ENCODE assay signal across 12 cellular contexts in genomic region chr4:114146947-114147618, GRCh38.
DNase-seq lines count a peak whose midpoint lies in the region; ATAC-seq and TF ChIP-seq lines count a peak whose summit lies in the region.
"Had no signal": no experiment of that assay in that cellular context is flagged by ENCODE, and none has a peak within 500 bp of the region (broad histone marks: within the 10 kb centered on the region; RNA-seq: fewer than 3 reads in every experiment).

No MANE protein-coding gene starts in this region.

- no peaks in the 10 kb centered on the region for H3K36me3 ChIP-seq in SK-N-SH (replicated peaks in 1 of 2; ENCODE audit: control insufficient read depth in 1 of 2, insufficient read depth in 2 of 2, low read length in 1 of 2)
- H3K36me3 ChIP-seq: cardiac muscle cell had no signal

- peak overlapping the region; percentile 88 for H3K27ac Mint-ChIP-seq in activated CD8-positive, alpha-beta T cell treated with anti-CD3 and anti-CD28 coated beads, Interleukin-2, amount 10 ng/mL, durations not matched to agents 7 days and 5 days
- H3K27ac Mint-ChIP-seq in natural killer cell treated with Interleukin-12 subunit alpha and Interleukin-12 subunit beta and Interleukin-15 and Interleukin-18, amount 100 ng/mL, for 72 hours: peak overlapping the region in 1 of 2 donors; percentile 22

- ATAC-seq in SK-N-SH treated with all-trans-retinoic acid at 6 μM for 48 hours: no peak
- peak; percentile 74 for ATAC-seq in activated CD8-positive, alpha-beta T cell treated with anti-CD3 and anti-CD28 coated beads, Interleukin-2, amount 10 ng/mL, durations not matched to agents 7 days and 5 days
- no peak for ATAC-seq in natural killer cell treated with Interleukin-12 subunit alpha and Interleukin-12 subunit beta and Interleukin-15 and Interleukin-18, amount 100 ng/mL, for 72 hours
- ATAC-seq: left ventricle myocardium superior, PC-3 had no signal

- H3K4me1 ChIP-seq in SK-N-SH (ENCODE audit: control insufficient read depth in 1 of 2, insufficient read depth in 2 of 2, low read depth in 1 of 2, low read length in 1 of 2): no peaks in the 10 kb centered on the region

- H3K36me3 Mint-ChIP-seq in activated CD8-positive, alpha-beta T cell treated with anti-CD3 and anti-CD28 coated beads, Interleukin-2, amount 10 ng/mL, durations not matched to agents 7 days and 5 days (ENCODE audit: low read depth): no peaks in the 10 kb centered on the region
- no peaks in the 10 kb centered on the region for H3K36me3 Mint-ChIP-seq in natural killer cell treated with Interleukin-12 subunit alpha and Interleukin-12 subunit beta and Interleukin-15 and Interleukin-18, amount 100 ng/mL, for 72 hours

- no peak overlapping the region for H3K4me3 ChIP-seq in SK-N-SH (ENCODE audit: low read depth in 2 of 2, low read length in 1 of 2)
- H3K4me3 ChIP-seq: cardiac muscle cell had no signal

- CTCF ChIA-PET in SK-N-SH (lab: Yijun Ruan, JAX): no interaction called here
- CTCF ChIA-PET in activated CD8-positive, alpha-beta T cell treated with anti-CD3 and anti-CD28 coated beads, Interleukin-2, amount 10 ng/mL, durations not matched to agents 7 days and 5 days (lab: Charles Lee): interaction anchor here (1.1 kb wide), 1 partner anchor 752 kb away, joined by 3 read pairs; no protein-coding TSS in a partner anchor

- H3K27ac ChIP-seq in SK-N-SH (ENCODE audit: low read depth in 2 of 2, low read length in 1 of 2): no peak overlapping the region
- H3K27ac ChIP-seq: 22Rv1, cardiac muscle cell had no signal

- peaks cover 4% of the 10 kb centered on the region for H3K27me3 Mint-ChIP-seq in activated CD8-positive, alpha-beta T cell treated with anti-CD3 and anti-CD28 coated beads, Interleukin-2, amount 10 ng/mL, durations not matched to agents 7 days and 5 days (ENCODE audit: low read depth)
- H3K27me3 Mint-ChIP-seq in natural killer cell treated with Interleukin-12 subunit alpha and Interleukin-12 subunit beta and Interleukin-15 and Interleukin-18, amount 100 ng/mL, for 72 hours: peaks cover 5 to 10% of the 10 kb centered on the region in 2 donors

- H3K9me2 ChIP-seq in SK-N-SH: no peaks in the 10 kb centered on the region

- no peaks in the 10 kb centered on the region for H3F3A ChIP-seq in SK-N-SH (replicated peaks; ENCODE audit: insufficient read depth)

- H3K9me3 Mint-ChIP-seq in activated CD8-positive, alpha-beta T cell treated with anti-CD3 and anti-CD28 coated beads, Interleukin-2, amount 10 ng/mL, durations not matched to agents 7 days and 5 days (ENCODE audit: insufficient read depth): no peaks in the 10 kb centered on the region
- H3K9me3 Mint-ChIP-seq in natural killer cell treated with Interleukin-12 subunit alpha and Interleukin-12 subunit beta and Interleukin-15 and Interleukin-18, amount 100 ng/mL, for 72 hours: no peaks in the 10 kb centered on the region

- no peaks in the 10 kb centered on the region for H3K9me3 ChIP-seq in SK-N-SH

- POLR2A ChIA-PET in SK-N-SH (lab: Yijun Ruan, JAX): no interaction called here
- POLR2A ChIA-PET in activated CD8-positive, alpha-beta T cell treated with anti-CD3 and anti-CD28 coated beads, Interleukin-2, amount 10 ng/mL, durations not matched to agents 7 days and 5 days (lab: Charles Lee): no interaction called here

- peak overlapping the region; percentile 58 for H3K4me3 Mint-ChIP-seq in activated CD8-positive, alpha-beta T cell treated with anti-CD3 and anti-CD28 coated beads, Interleukin-2, amount 10 ng/mL, durations not matched to agents 7 days and 5 days
- H3K4me3 Mint-ChIP-seq in natural killer cell treated with Interleukin-12 subunit alpha and Interleukin-12 subunit beta and Interleukin-15 and Interleukin-18, amount 100 ng/mL, for 72 hours: peak overlapping the region; percentile 67

- no peak overlapping the region for H3K9ac ChIP-seq in SK-N-SH

- H3K27me3 ChIP-seq in SK-N-SH (ENCODE audit: insufficient read depth): no peaks in the 10 kb centered on the region
- H3K27me3 ChIP-seq: cardiac muscle cell had no signal

- peaks cover 14% of the 10 kb centered on the region for H3K4me1 Mint-ChIP-seq in activated CD8-positive, alpha-beta T cell treated with anti-CD3 and anti-CD28 coated beads, Interleukin-2, amount 10 ng/mL, durations not matched to agents 7 days and 5 days (ENCODE audit: low read depth)
- H3K4me1 Mint-ChIP-seq in natural killer cell treated with Interleukin-12 subunit alpha and Interleukin-12 subunit beta and Interleukin-15 and Interleukin-18, amount 100 ng/mL, for 72 hours (ENCODE audit: low read depth in 2 of 2): peaks cover 5 to 6% of the 10 kb centered on the region in 2 donors

- H2AFZ ChIP-seq in SK-N-SH (ENCODE audit: low read depth): 0 out of 2 replicates have a peak overlapping the region, but pooled peaks have one; percentile 41

- TF ChIP-seq EP300 in SK-N-SH (IDR thresholded peaks at IDR 0.05; ENCODE audit: borderline replicate concordance in 1 of 2, low read depth in 1 of 2, low read length in 1 of 2): no peak

- no peak overlapping the region for H3K4me2 ChIP-seq in SK-N-SH

- DNase-seq in SK-N-SH (no peak), HuH-7.5 (ENCODE audit: low spot score) (peak; percentile 20), NCI-H69 (lab: John Stamatoyannopoulos, UW) (no peak), NCI-H510A treated with DMSO at 0.1 percent for 48 hours (lab: John Stamatoyannopoulos, UW) (no peak), GM20000 (ENCODE audit: low spot score) (no peak)
- no peak for DNase-seq in activated CD8-positive, alpha-beta T cell treated with anti-CD3 and anti-CD28 coated beads, Interleukin-2, amount 10 ng/mL, durations not matched to agents 7 days and 5 days
- DNase-seq in natural killer cell treated with Interleukin-12 subunit alpha and Interleukin-12 subunit beta and Interleukin-15 and Interleukin-18, amount 100 ng/mL, for 72 hours (ENCODE audit: low spot score): no peak
- DNase-seq: left ventricle myocardium superior, PC-3 had no signal

- TF ChIP-seq CTCF in SK-N-SH (IDR thresholded peaks at IDR 0.05) (no peak), GM20000 (IDR thresholded peaks at IDR 0.05; ENCODE audit: extremely low read depth, missing control alignments) (no peak)

- 83% methylated on average over 6 of the region's 10 CpGs for WGBS in SK-N-SH (ENCODE audit: low lambda C conversion rate)

- TF ChIP-seq RAD21 in SK-N-SH (IDR thresholded peaks at IDR 0.05; ENCODE audit: low read length): no peak

- H3K79me2 ChIP-seq in SK-N-SH (ENCODE audit: insufficient read depth): no peaks in the 10 kb centered on the region

- H4K20me1 ChIP-seq in SK-N-SH (ENCODE audit: insufficient read depth): no peaks in the 10 kb centered on the region

TF ChIP-seq in SK-N-SH, 30 proteins besides CTCF, POLR2A, EP300 and RAD21 (continues in another document):
- TF ChIP-seq MEF2A (IDR thresholded peaks at IDR 0.05; ENCODE audit: borderline replicate concordance, low read depth) (no peak), FOXM1 (IDR thresholded peaks at IDR 0.05; ENCODE audit: low read depth) (no peak), USF1 (IDR thresholded peaks at IDR 0.05; ENCODE audit: borderline replicate concordance, low read depth) (no peak), TCF12 (IDR thresholded peaks at IDR 0.05) (no peak), USF2 (IDR thresholded peaks at IDR 0.05; ENCODE audit: borderline replicate concordance, low read depth, low read length) (no peak), GABPA (IDR thresholded peaks at IDR 0.05; ENCODE audit: low read depth) (no peak), RCOR1 (IDR thresholded peaks at IDR 0.05; ENCODE audit: low read length) (no peak)

TF ChIP-seq in SK-N-SH treated with all-trans-retinoic acid at 6 μM for 48 hours, 23 proteins besides CTCF, POLR2A, EP300 and RAD21 (continues in another document):
- no peak for TF ChIP-seq ZNF8 (CRISPR knock-in tag; IDR thresholded peaks at IDR 0.05)
- no peak for TF ChIP-seq TSHZ2 (CRISPR knock-in tag; IDR thresholded peaks at IDR 0.05)
- TF ChIP-seq ISL1 (CRISPR knock-in tag; IDR thresholded peaks at IDR 0.05): no peak
- TF ChIP-seq BACH2 (CRISPR knock-in tag; IDR thresholded peaks at IDR 0.05; ENCODE audit: borderline replicate concordance): no peak
- no peak for TF ChIP-seq ZNF70 (CRISPR knock-in tag; IDR thresholded peaks at IDR 0.05)
- no peak for TF ChIP-seq SNAI2 (CRISPR knock-in tag; IDR thresholded peaks at IDR 0.05)
- no peak for TF ChIP-seq GLIS3 (CRISPR knock-in tag; IDR thresholded peaks at IDR 0.05)
- no peak for TF ChIP-seq CSDC2 (CRISPR knock-in tag; IDR thresholded peaks at IDR 0.05)
- no peak for TF ChIP-seq ARNTL (CRISPR knock-in tag; IDR thresholded peaks at IDR 0.05; ENCODE audit: borderline replicate concordance, low read depth)
- no peak for TF ChIP-seq ZFP3 (CRISPR knock-in tag; IDR thresholded peaks at IDR 0.05)
- no peak for TF ChIP-seq ZFP30 (CRISPR knock-in tag; IDR thresholded peaks at IDR 0.05)
